ENCODE assay signal across 1 cellular context in genomic region chr1:35175067-35176001, GRCh38.
TF ChIP-seq lines count a peak whose summit lies in the region.

No MANE protein-coding gene starts in this region.

TF ChIP-seq in GM12878, 131 proteins besides CTCF, POLR2A, EP300 and RAD21 (continued from another document):
- 0 out of 2 replicates have a peak, but pooled peaks have one; percentile 31 for TF ChIP-seq ZBTB4 (CRISPR knock-in tag; IDR thresholded peaks at IDR 0.05)
- TF ChIP-seq SMAD5 (IDR thresholded peaks at IDR 0.05; ENCODE audit: low read depth): 0 out of 2 replicates have a peak, but pooled peaks have one; percentile 50
- TF ChIP-seq E4F1 (IDR thresholded peaks at IDR 0.05; ENCODE audit: borderline replicate concordance, partially characterized antibody): no peak
- peak; percentile 33; the same call in 1 of the 2 replicates for TF ChIP-seq ZBED1 (IDR thresholded peaks at IDR 0.05; ENCODE audit: borderline replicate concordance)
- TF ChIP-seq MYB (IDR thresholded peaks at IDR 0.05; ENCODE audit: borderline replicate concordance, low read depth, low read length): no peak
- TF ChIP-seq BACH1 (IDR thresholded peaks at IDR 0.05; ENCODE audit: borderline replicate concordance): peak; percentile 50; the same call in 1 of the 2 replicates
- TF ChIP-seq E2F8 (IDR thresholded peaks at IDR 0.05; ENCODE audit: low read depth, partially characterized antibody): no peak
- TF ChIP-seq SPI1 (IDR thresholded peaks at IDR 0.05; ENCODE audit: borderline replicate concordance, insufficient read depth, low read depth, low read length): no peak
- no peak for TF ChIP-seq REST (IDR thresholded peaks at IDR 0.05; ENCODE audit: low read depth, low read length)
- TF ChIP-seq YBX1 (IDR thresholded peaks at IDR 0.05): no peak
- TF ChIP-seq LARP7 (IDR thresholded peaks at IDR 0.05): no peak
- no peak for TF ChIP-seq PRDM15 (CRISPR knock-in tag; IDR thresholded peaks at IDR 0.05)
- TF ChIP-seq E2F4 (IDR thresholded peaks at IDR 0.05; ENCODE audit: low read depth, low read length): no peak
- no peak for TF ChIP-seq ZNF24 (IDR thresholded peaks at IDR 0.05)
- TF ChIP-seq NR2C2 (IDR thresholded peaks at IDR 0.05; ENCODE audit: borderline replicate concordance, control insufficient read depth, insufficient read length, low read depth): no peak
- TF ChIP-seq CBFB (IDR thresholded peaks at IDR 0.05; ENCODE audit: low read depth): peak; percentile 11; the same call in 1 of the 2 replicates
- TF ChIP-seq MEF2A (IDR thresholded peaks at IDR 0.05; ENCODE audit: insufficient read depth, low read depth, low read length): no peak
- no peak for TF ChIP-seq DPF2 (IDR thresholded peaks at IDR 0.05)
- TF ChIP-seq CHD4 (IDR thresholded peaks at IDR 0.05): no peak
- no peak for TF ChIP-seq TAF1 (IDR thresholded peaks at IDR 0.05; ENCODE audit: borderline replicate concordance, low read depth, low read length)
- TF ChIP-seq RCOR1 (conservative IDR thresholded peaks at IDR 0.05; ENCODE audit: low read depth, low read length): no peak
- no peak for TF ChIP-seq ETV6 (conservative IDR thresholded peaks at IDR 0.05 in 1 of 2, IDR thresholded peaks at IDR 0.05 in 1 of 2; ENCODE audit: borderline replicate concordance in 1 of 2, low read depth in 1 of 2)
- TF ChIP-seq BMI1 (IDR thresholded peaks at IDR 0.05; ENCODE audit: borderline replicate concordance): peak; percentile 30; the same call in 1 of the 2 replicates
- TF ChIP-seq BCL11A (IDR thresholded peaks at IDR 0.05; ENCODE audit: low read depth, low read length): no peak
